1 cellular context compared by ENCODE assay signal in the genomic region with DNA sequence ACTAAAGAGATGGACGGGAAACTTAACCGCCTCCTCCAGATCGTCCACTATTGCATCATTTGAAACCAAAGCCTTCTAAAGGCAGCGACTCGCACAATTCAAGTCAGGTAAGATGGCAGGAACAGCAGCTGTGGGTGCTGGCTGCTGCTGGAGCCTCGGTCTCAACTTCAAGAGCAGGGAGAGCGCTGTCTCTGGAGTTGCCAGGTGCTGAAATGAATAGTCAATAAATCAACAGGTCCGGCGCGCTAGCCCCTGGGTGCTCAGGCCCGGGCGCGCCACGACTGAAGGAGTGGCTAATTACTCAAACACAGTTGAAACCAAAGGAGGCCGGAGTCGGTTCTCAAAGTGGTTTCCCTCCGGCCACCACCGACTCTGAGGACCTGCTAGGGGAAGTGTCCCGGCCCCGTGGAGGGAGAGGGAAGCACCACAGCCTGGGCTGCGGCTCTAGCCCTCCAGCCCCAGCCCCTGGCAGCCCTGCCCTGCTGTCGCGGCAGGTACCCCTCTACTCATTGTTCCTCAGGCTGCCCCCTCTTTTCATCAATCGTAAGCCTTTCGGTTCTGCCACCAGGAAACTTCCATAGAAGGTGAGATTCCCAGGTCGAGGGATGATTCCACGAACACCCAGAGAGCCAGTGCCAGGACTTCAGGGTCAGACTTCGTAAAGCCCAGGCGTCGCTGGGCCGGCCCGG.
TF ChIP-seq lines count a peak whose summit lies in the region.

No MANE protein-coding gene starts in this region.

TF ChIP-seq in endothelial cell of umbilical vein, 7 proteins besides CTCF, POLR2A, EP300 and RAD21:
- TF ChIP-seq, protein P1, sequence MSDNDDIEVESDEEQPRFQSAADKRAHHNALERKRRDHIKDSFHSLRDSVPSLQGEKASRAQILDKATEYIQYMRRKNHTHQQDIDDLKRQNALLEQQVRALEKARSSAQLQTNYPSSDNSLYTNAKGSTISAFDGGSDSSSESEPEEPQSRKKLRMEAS (IDR thresholded peaks at IDR 0.05; ENCODE audit: insufficient read depth, insufficient read length), result no peak
- TF ChIP-seq POLR2AphosphoS5 (IDR thresholded peaks at IDR 0.05; ENCODE audit: insufficient read depth, low read depth, low read length) (no peak), GATA2 (IDR thresholded peaks at IDR 0.05; ENCODE audit: insufficient read depth, insufficient read length, low read depth, low read length) (no peak), MYC (IDR thresholded peaks at IDR 0.05; ENCODE audit: low read depth, low read length) (no peak), JUN (IDR thresholded peaks at IDR 0.05; ENCODE audit: borderline replicate concordance, insufficient read depth, insufficient read length, low read depth) (no peak), FOS (IDR thresholded peaks at IDR 0.05; ENCODE audit: borderline replicate concordance, insufficient read depth, low read length) (no peak), EZH2 (IDR thresholded peaks at IDR 0.05; ENCODE audit: borderline replicate concordance, low read depth, low read length, severe bottlenecking) (no peak)
